Comparison of ENCODE assay signal across 1 cellular context in genomic region chrX:149472620-149473019, GRCh38.
TF ChIP-seq lines count a peak whose summit lies in the region.

No MANE protein-coding gene starts in this region.

TF ChIP-seq in K562, 482 proteins besides CTCF, POLR2A, EP300 and RAD21:
- TF ChIP-seq AFF1 (IDR thresholded peaks at IDR 0.05; ENCODE audit: low read depth in 1 of 2, partially characterized antibody in 2 of 2) (no peak), RFX1 (IDR thresholded peaks at IDR 0.05) (0 out of 2 replicates have a peak, but pooled peaks have one; percentile 17)
